16 cellular contexts compared by ENCODE assay signal in the genomic region with DNA sequence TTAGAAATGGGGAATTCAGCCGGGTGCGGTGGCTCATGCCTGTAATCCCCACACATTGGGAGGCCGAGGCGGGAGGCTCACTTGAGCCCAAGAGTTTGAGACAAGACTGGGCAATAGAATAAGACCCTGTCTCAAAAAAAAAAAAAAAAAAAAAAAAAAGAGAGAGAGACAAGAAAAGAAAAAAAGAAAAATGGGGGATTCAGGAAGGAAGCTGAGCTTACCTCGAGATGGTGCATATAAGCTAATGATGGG. TPM values are rescaled to one million over a fixed set of nuclear protein-coding genes. Genes with fewer than 3 reads are reported as not detected.
DNase-seq lines count a peak whose midpoint lies in the region; ATAC-seq and TF ChIP-seq lines count a peak whose summit lies in the region.
"Had no signal": no experiment of that assay in that cellular context is flagged by ENCODE, and none has a peak within 500 bp of the region (broad histone marks: within the 10 kb centered on the region; RNA-seq: fewer than 3 reads in every experiment).

No MANE protein-coding gene starts in this region.

- POLR2A ChIA-PET in activated CD4-positive, alpha-beta memory T cell treated with anti-CD3 and anti-CD28 coated beads, Interleukin-2, amount 10 ng/mL, durations not matched to agents 7 days and 5 days (lab: Charles Lee): no interaction called here
- POLR2A ChIA-PET in GM10248 (lab: Yijun Ruan, JAX): no interaction called here

- peaks cover 22% of the 10 kb centered on the region for H3K4me1 Mint-ChIP-seq in stimulated activated naive CD8-positive, alpha-beta T cell treated with anti-CD3 and anti-CD28 coated beads, Interleukin-15, Interleukin-2, amounts not matched to agents 100 ng/mL and 50 ng/mL, for 24 hours (ENCODE audit: low read depth)
- H3K4me1 Mint-ChIP-seq in activated CD4-positive, alpha-beta memory T cell treated with anti-CD3 and anti-CD28 coated beads, Interleukin-2, amount 10 ng/mL, durations not matched to agents 7 days and 5 days: peaks cover 17% of the 10 kb centered on the region

- ATAC-seq in stimulated activated naive CD8-positive, alpha-beta T cell treated with anti-CD3 and anti-CD28 coated beads, Interleukin-15, Interleukin-2, amounts not matched to agents 100 U/mL and 50 U/mL, for 24 hours: no peak
- no peak for ATAC-seq in HG03469 (IDR thresholded peaks at IDR 0.05; ENCODE audit: unreplicated experiment)
- ATAC-seq: gastrocnemius medialis, left lung had no signal

- H3K9me3 Mint-ChIP-seq in stimulated activated naive CD8-positive, alpha-beta T cell treated with anti-CD3 and anti-CD28 coated beads, Interleukin-15, Interleukin-2, amounts not matched to agents 100 ng/mL and 50 ng/mL, for 24 hours: no peaks in the 10 kb centered on the region
- no peaks in the 10 kb centered on the region for H3K9me3 Mint-ChIP-seq in activated CD4-positive, alpha-beta memory T cell treated with anti-CD3 and anti-CD28 coated beads, Interleukin-2, amount 10 ng/mL, durations not matched to agents 7 days and 5 days

- CTCF ChIA-PET in activated CD4-positive, alpha-beta memory T cell treated with anti-CD3 and anti-CD28 coated beads, Interleukin-2, amount 10 ng/mL, durations not matched to agents 7 days and 5 days (lab: Charles Lee): interaction anchor here (0.7 kb wide), 1 partner anchor 9 kb away, joined by 4 read pairs; no protein-coding TSS in a partner anchor
- CTCF ChIA-PET in GM10248 (lab: Yijun Ruan, JAX): no interaction called here

- no peaks in the 10 kb centered on the region for H3K36me3 Mint-ChIP-seq in stimulated activated naive CD8-positive, alpha-beta T cell treated with anti-CD3 and anti-CD28 coated beads, Interleukin-15, Interleukin-2, amounts not matched to agents 100 ng/mL and 50 ng/mL, for 24 hours (ENCODE audit: low read depth)
- H3K36me3 Mint-ChIP-seq in activated CD4-positive, alpha-beta memory T cell treated with anti-CD3 and anti-CD28 coated beads, Interleukin-2, amount 10 ng/mL, durations not matched to agents 7 days and 5 days (ENCODE audit: low read depth): no peaks in the 10 kb centered on the region

- TF ChIP-seq CTCF in fibroblast of villous mesenchyme (IDR thresholded peaks at IDR 0.05; ENCODE audit: insufficient read depth, low read depth, low read length) (no peak), GM10248 (IDR thresholded peaks at IDR 0.05; ENCODE audit: control extremely low read depth, extremely low read depth, low read depth, missing control alignments) (no peak)

- H3K27ac Mint-ChIP-seq in stimulated activated naive CD8-positive, alpha-beta T cell treated with anti-CD3 and anti-CD28 coated beads, Interleukin-15, Interleukin-2, amounts not matched to agents 100 ng/mL and 50 ng/mL, for 24 hours: no peak overlapping the region
- peak overlapping the region; percentile 72 for H3K27ac Mint-ChIP-seq in activated CD4-positive, alpha-beta memory T cell treated with anti-CD3 and anti-CD28 coated beads, Interleukin-2, amount 10 ng/mL, durations not matched to agents 7 days and 5 days

- H3K27me3 Mint-ChIP-seq in stimulated activated naive CD8-positive, alpha-beta T cell treated with anti-CD3 and anti-CD28 coated beads, Interleukin-15, Interleukin-2, amounts not matched to agents 100 ng/mL and 50 ng/mL, for 24 hours: peaks cover 5% of the 10 kb centered on the region
- H3K27me3 Mint-ChIP-seq in activated CD4-positive, alpha-beta memory T cell treated with anti-CD3 and anti-CD28 coated beads, Interleukin-2, amount 10 ng/mL, durations not matched to agents 7 days and 5 days: peaks cover 11% of the 10 kb centered on the region

- peak overlapping the region; percentile 55 for H3K4me3 ChIP-seq in fibroblast of villous mesenchyme (ENCODE audit: low read depth, low read length)
- H3K4me3 ChIP-seq: gastrocnemius medialis, left lung had no signal

- no peak for DNase-seq in stimulated activated naive CD8-positive, alpha-beta T cell treated with anti-CD3 and anti-CD28 coated beads, Interleukin-15, Interleukin-2, amounts not matched to agents 100 U/mL and 50 U/mL, for 24 hours
- DNase-seq in activated CD4-positive, alpha-beta memory T cell treated with anti-CD3 and anti-CD28 coated beads, Interleukin-2, amount 10 ng/mL, durations not matched to agents 7 days and 5 days: no peak
- no peak for DNase-seq in fibroblast of villous mesenchyme (ENCODE audit: low read depth)
- no peak for DNase-seq in NCI-H1092 treated with DMSO at 0.1 percent for 48 hours (lab: John Stamatoyannopoulos, UW)
- no peak for DNase-seq in GM10248 (ENCODE audit: extremely low spot score)
- no peak for DNase-seq in NCI-H2107 treated with DMSO at 0.1 percent for 48 hours (lab: John Stamatoyannopoulos, UW; ENCODE audit: unreplicated experiment)
- DNase-seq: gastrocnemius medialis, GDM1, KBM-7, left lung, NCI-H2081, NCI-H524 treated with DMSO at 0.1 percent for 48 hours, SHP77 treated with DMSO at 0.1 percent for 48 hours, small intestine had no signal

- peak overlapping the region; percentile 66 for H3K4me3 Mint-ChIP-seq in stimulated activated naive CD8-positive, alpha-beta T cell treated with anti-CD3 and anti-CD28 coated beads, Interleukin-15, Interleukin-2, amounts not matched to agents 100 ng/mL and 50 ng/mL, for 24 hours
- peak overlapping the region; percentile 57 for H3K4me3 Mint-ChIP-seq in activated CD4-positive, alpha-beta memory T cell treated with anti-CD3 and anti-CD28 coated beads, Interleukin-2, amount 10 ng/mL, durations not matched to agents 7 days and 5 days

RNA-seq across cellular contexts. Expression of gene RFLNB, which starts 57.6 kb away (rescaled TPM):
- total RNA-seq in activated CD4-positive, alpha-beta memory T cell treated with anti-CD3 and anti-CD28 coated beads, Interleukin-2, amount 10 ng/mL, durations not matched to agents 7 days and 5 days: 10 to 100 TPM; 85.5 to 85.6 TPM
- total RNA-seq in fibroblast of villous mesenchyme: 63.0 and 91.8 TPM in 2 replicates
